ENCODE assay signal across 8 cellular contexts in the genomic region with DNA sequence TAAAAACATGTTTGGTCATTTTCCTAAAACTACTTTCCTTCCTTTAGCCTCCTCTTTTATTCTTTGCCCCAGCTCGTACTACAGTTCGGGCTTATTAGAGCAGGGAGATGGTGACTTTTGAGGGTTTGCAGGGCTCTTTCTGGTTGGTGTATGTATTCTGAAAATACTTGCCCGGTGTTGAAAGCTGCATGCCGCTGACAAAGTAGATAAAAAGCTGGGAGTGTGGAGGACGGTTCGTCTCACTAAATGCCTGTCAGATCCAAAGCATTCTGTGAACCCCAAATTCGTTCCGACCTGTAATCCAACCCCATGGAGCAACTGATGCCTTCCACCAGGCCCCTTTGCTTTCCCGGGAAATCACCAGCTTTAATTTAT. TPM values are rescaled to one million over a fixed set of nuclear protein-coding genes. Genes with fewer than 3 reads are reported as not detected.
DNase-seq lines count a peak whose midpoint lies in the region; ATAC-seq and TF ChIP-seq lines count a peak whose summit lies in the region.

No MANE protein-coding gene starts in this region.

- H3K4me1 ChIP-seq in SJSA1 (replicated peaks) (peaks cover 27% of the 10 kb centered on the region), foreskin keratinocyte (no peaks in the 10 kb centered on the region)

- ATAC-seq in GM19438 (IDR thresholded peaks at IDR 0.05; ENCODE audit: low read depth, unreplicated experiment) (peak; percentile 14), foreskin keratinocyte (no peak), sciatic nerve (peak; percentile 33), HG02885 (IDR thresholded peaks at IDR 0.05; ENCODE audit: poor library complexity, unreplicated experiment) (no peak)

- no peak for DNase-seq in SJSA1 (ENCODE audit: low read depth in 1 of 2, low spot score in 2 of 2)
- peak in 1 of 2 donors; percentile 26 for DNase-seq in foreskin keratinocyte
- no peak for DNase-seq in sciatic nerve (ENCODE audit: low spot score)
- DNase-seq in NCI-H2171 treated with DMSO at 0.1 percent for 48 hours (lab: John Stamatoyannopoulos, UW) = no peak
- no peak for DNase-seq in NAMALWA (ENCODE audit: low spot score)
- DNase-seq in stimulated activated CD8-positive, alpha-beta memory T cell treated with anti-CD3 and anti-CD28 coated beads, Interleukin-4, amount 100 ng/mL, for 48 hours = no peak

- H3K36me3 ChIP-seq in SJSA1 = peaks cover 5% of the 10 kb centered on the region

- no peaks in the 10 kb centered on the region for H3K27me3 ChIP-seq in SJSA1 (replicated peaks)
- H3K27me3 ChIP-seq in foreskin keratinocyte = no peaks in the 10 kb centered on the region

- peak overlapping the region; percentile 75 for H3K27ac ChIP-seq in SJSA1
- peak overlapping the region; percentile 11 for H3K27ac ChIP-seq in foreskin keratinocyte

- no peak for TF ChIP-seq CTCF in foreskin keratinocyte (conservative IDR thresholded peaks at IDR 0.05)

- H3K4me3 ChIP-seq in SJSA1 = peak overlapping the region; percentile 67

- intact Hi-C loops in sciatic nerve (cut with DNase I) = no loop called here

- 0 out of 2 replicates have a peak, but pooled peaks cover 3% of the 10 kb centered on the region for H3K9me3 ChIP-seq in SJSA1 (replicated peaks)

RNA-seq across cellular contexts. Expression of a gene that starts 19.2 kb away (rescaled TPM):
- 11.7 and 22.4 TPM in 2 replicates for total RNA-seq in SJSA1 (2014; rRNA removed; shearing (Covaris generic))
- total RNA-seq in foreskin keratinocyte (7.0 and 9.9 TPM in 2 replicates), sciatic nerve (60.9 TPM)
- polyA plus RNA-seq in foreskin keratinocyte = 0.91 and 1.8 TPM in 2 replicates

Comparison
In these comparisons a context has a peak if more than half of its experiments do, and no peak if none do; other contexts are left out.
1. ATAC-seq: peak in GM19438 (single experiment) and sciatic nerve (single experiment); none in foreskin keratinocyte (single experiment) and HG02885 (single experiment).